In the genomic region with DNA sequence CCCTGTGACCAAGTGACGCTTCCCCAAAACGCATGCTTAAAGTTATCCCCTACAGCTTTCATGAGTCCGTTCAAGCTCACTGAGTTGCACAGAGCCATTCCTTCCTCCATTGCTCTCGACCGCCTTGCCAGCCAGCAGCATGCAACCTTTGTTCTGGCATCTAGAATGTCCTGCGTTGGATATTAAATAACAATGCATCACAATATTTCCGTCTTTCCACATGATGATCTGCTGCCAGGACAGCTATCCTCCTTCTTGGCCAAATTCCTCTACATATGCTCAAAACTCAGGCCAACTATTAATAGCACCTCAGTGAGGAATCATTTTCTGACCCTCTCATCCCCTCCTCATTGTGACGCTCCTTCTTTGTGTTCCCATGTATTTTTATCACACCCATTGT, we compare ENCODE assay signal across 31 cellular contexts.
DNase-seq lines count a peak whose midpoint lies in the region; ATAC-seq and TF ChIP-seq lines count a peak whose summit lies in the region.
"Had no signal": no experiment of that assay in that cellular context is flagged by ENCODE, and none has a peak within 500 bp of the region (broad histone marks: within the 10 kb centered on the region; RNA-seq: fewer than 3 reads in every experiment).

No MANE protein-coding gene starts in this region.

- H3K4me3 ChIP-seq in HEK293 (ENCODE audit: low read depth, low read length) (no peak overlapping the region), astrocyte of the cerebellum (ENCODE audit: low read depth, low read length) (no peak overlapping the region), fibroblast of the aortic adventitia (ENCODE audit: low read depth, low read length) (no peak overlapping the region), skeletal muscle cell (ENCODE audit: low read depth, low read length) (no peak overlapping the region), gastrocnemius medialis (no peak overlapping the region)
- H3K4me3 ChIP-seq: A549, heart left ventricle, upper lobe of left lung had no signal

- ATAC-seq in gastrocnemius medialis (no peak), GM18858 (IDR thresholded peaks at IDR 0.05; ENCODE audit: unreplicated experiment) (no peak)
- ATAC-seq: A549; heart left ventricle; left ventricle myocardium superior; naive thymus-derived CD4-positive, alpha-beta T cell; stimulated activated effector memory CD8-positive, alpha-beta T cell treated with anti-CD3 and anti-CD28 coated beads, Interleukin-12 subunit alpha, Interleukin-12 subunit beta, amount 100 ng/mL, for 72 hours; T-cell; WTC11 had no signal

- H3K27ac ChIP-seq in HEK293 (ENCODE audit: extremely low read depth, low read depth, low read length) (no peak overlapping the region), gastrocnemius medialis (no peak overlapping the region)
- H3K27ac ChIP-seq: A549, foreskin keratinocyte, heart left ventricle, HL-60, KMS-11, upper lobe of left lung had no signal

- H3K9me3 ChIP-seq in HEK293 (ENCODE audit: control insufficient read depth, insufficient read depth, low read depth, low read length) (no peaks in the 10 kb centered on the region), gastrocnemius medialis (no peaks in the 10 kb centered on the region)
- H3K9me3 ChIP-seq: A549, heart left ventricle, upper lobe of left lung had no signal

- TF ChIP-seq POLR2A in gastrocnemius medialis (IDR thresholded peaks at IDR 0.05) = no peak

- no peaks in the 10 kb centered on the region for H3K36me3 ChIP-seq in HEK293 (ENCODE audit: control insufficient read depth in 2 of 2, insufficient read depth in 1 of 2, low read length in 2 of 2)
- no peaks in the 10 kb centered on the region for H3K36me3 ChIP-seq in gastrocnemius medialis
- H3K36me3 ChIP-seq: heart left ventricle, upper lobe of left lung had no signal

- H3K4me1 ChIP-seq in HEK293 (ENCODE audit: control insufficient read depth, insufficient read depth, low read length) = 0 out of 2 replicates have a peak, but pooled peaks cover 2% of the 10 kb centered on the region
- H3K4me1 ChIP-seq in gastrocnemius medialis = peaks cover 4 to 24% of the 10 kb centered on the region in 2 donors

- in situ Hi-C loops in astrocyte of the cerebellum (cut with HindIII; ENCODE audit: low sequenced_read_pairs) = no loop called here
- in situ Hi-C loops in gastrocnemius medialis (cut with MboI; ENCODE audit: low sequenced_read_pairs in 4 of 4) = no loop called here

- no peaks in the 10 kb centered on the region for H3K27me3 ChIP-seq in gastrocnemius medialis
- H3K27me3 ChIP-seq: foreskin keratinocyte, heart left ventricle, upper lobe of left lung had no signal

- TF ChIP-seq CTCF in HEK293 (tag by site-specific recombination; IDR thresholded peaks at IDR 0.05) (no peak), astrocyte of the cerebellum (IDR thresholded peaks at IDR 0.05; ENCODE audit: low read depth, low read length, missing control alignments) (no peak), fibroblast of the aortic adventitia (IDR thresholded peaks at IDR 0.05; ENCODE audit: insufficient read depth, low read length) (no peak), gastrocnemius medialis (IDR thresholded peaks at IDR 0.05 in 4 of 5, conservative IDR thresholded peaks at IDR 0.05 in 1 of 5) (no peak)

- CTCF ChIA-PET in HEK293 (lab: Yijun Ruan, JAX) = interaction anchor here (1.2 kb wide), 1 partner anchor 16 kb away, joined by 3 read pairs; no protein-coding TSS in a partner anchor

- POLR2A ChIA-PET in HEK293 (lab: Yijun Ruan, JAX) = no interaction called here

- intact Hi-C loops in gastrocnemius medialis (cut with DNase I; ENCODE audit: low total_unique reads) = loop anchor here (5.0 kb wide), 1 partner anchor 130 kb away; the partner anchor contains the start of gene MYO10

- DNase-seq in astrocyte of the cerebellum (ENCODE audit: low read depth) (peak; percentile 18), fibroblast of the aortic adventitia (ENCODE audit: low read depth) (peak; percentile 68), skeletal muscle cell (ENCODE audit: low read depth) (peak; percentile 55), medulla oblongata (ENCODE audit: extremely low spot score) (no peak), Kasumi-1 (lab: John Stamatoyannopoulos, UW) (no peak), gastrocnemius medialis (no peak)
- DNase-seq: activated CD4-positive, alpha-beta T cell treated with anti-CD3 and anti-CD28 coated beads, Interleukin-2, amount 10 ng/mL, durations not matched to agents 24 days and 14 days; activated CD8-positive, alpha-beta memory T cell treated with anti-CD3 and anti-CD28 coated beads for 24 hours; activated T-cell treated with anti-CD3 and anti-CD28 coated beads for 4 hours; amniotic stem cell; CD4-positive, alpha-beta memory T cell; GOT3; heart left ventricle; left ventricle myocardium superior; midbrain; naive thymus-derived CD4-positive, alpha-beta T cell; NCI-H1436; NCI-H748 treated with DMSO at 0.1 percent for 48 hours; occipital lobe; SIG-M5; stimulated activated CD4-positive, alpha-beta T cell treated with anti-CD3 and anti-CD28 coated beads, Interleukin-15, amount 100 ng/mL, for 24 hours; T-cell; upper lobe of left lung had no signal

TF ChIP-seq in HEK293, 187 proteins besides CTCF, POLR2A, EP300 and RAD21:
- TF ChIP-seq ZNF600 (tag by site-specific recombination; IDR thresholded peaks at IDR 0.05) (peak; percentile 23; the same call in 1 of the 2 replicates), GLIS2 (tag by site-specific recombination; IDR thresholded peaks at IDR 0.05) (no peak)

Comparison
In these comparisons a context has a peak if more than half of its experiments do, and no peak if none do; other contexts are left out.
1. DNase-seq: peak in astrocyte of the cerebellum (single experiment), fibroblast of the aortic adventitia (single experiment) and skeletal muscle cell (single experiment); none in medulla oblongata (single experiment), Kasumi-1 (0 of 2) and gastrocnemius medialis (0 of 2).